ENCODE assay signal across 25 cellular contexts in the genomic region with DNA sequence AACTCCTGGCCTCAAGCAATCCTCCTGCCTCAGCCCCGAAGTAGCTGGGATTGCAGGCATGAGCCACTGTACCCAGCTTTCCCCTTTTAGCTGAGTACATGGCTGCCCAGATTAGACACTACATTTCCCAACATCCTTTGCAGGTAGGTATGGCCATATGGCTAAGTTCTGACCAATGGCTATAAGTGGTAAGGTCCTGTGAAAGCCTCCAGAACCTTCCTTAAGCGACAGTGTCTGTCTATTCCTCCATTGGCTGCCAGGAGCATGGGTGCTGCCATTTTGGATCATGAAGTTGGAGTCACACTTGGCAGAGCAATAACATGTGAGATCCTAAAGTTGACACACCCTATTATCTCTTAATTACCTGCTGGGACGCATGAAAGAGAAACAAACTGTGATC. TPM values are rescaled to one million over a fixed set of nuclear protein-coding genes. Genes with fewer than 3 reads are reported as not detected.
DNase-seq lines count a peak whose midpoint lies in the region; ATAC-seq and TF ChIP-seq lines count a peak whose summit lies in the region.
"Had no signal": no experiment of that assay in that cellular context is flagged by ENCODE, and none has a peak within 500 bp of the region (broad histone marks: within the 10 kb centered on the region; RNA-seq: fewer than 3 reads in every experiment).

No MANE protein-coding gene starts in this region.

- no peaks in the 10 kb centered on the region for H4K20me1 ChIP-seq in HCT116 (ENCODE audit: insufficient read depth)

- peaks cover 4% of the 10 kb centered on the region; the same call in 1 of the 2 replicates for H3K27me3 ChIP-seq in HCT116 (ENCODE audit: insufficient read depth, low read length)
- H3K27me3 ChIP-seq: vagina had no signal

- H3K27ac Mint-ChIP-seq in Calu3 (ENCODE audit: unreplicated experiment), result no peak overlapping the region
- H3K27ac Mint-ChIP-seq: CD14-positive monocyte, neural progenitor cell had no signal

- no peaks in the 10 kb centered on the region for H3K4me1 ChIP-seq in HCT116 (ENCODE audit: control insufficient read depth in 1 of 2, insufficient read depth in 2 of 2, low read length in 2 of 2)
- H3K4me1 ChIP-seq: esophagus muscularis mucosa, gastroesophageal sphincter, left lung, vagina had no signal

- no peak overlapping the region for H3K4me2 ChIP-seq in HCT116 (ENCODE audit: low read length)
- H3K4me2 ChIP-seq: neural progenitor cell had no signal

- no peak for TF ChIP-seq RAD21 in HCT116 (IDR thresholded peaks at IDR 0.05; ENCODE audit: low read depth)

- DNase-seq in A172 (ENCODE audit: low spot score) (peak; percentile 16), HCT116 (ENCODE audit: low read depth, low spot score) (peak; percentile 52), OCI-M1 (lab: John Stamatoyannopoulos, UW) (peak; percentile 17), choroid plexus epithelial cell (ENCODE audit: low read depth) (peak; percentile 8), HPDE6-E6E7 (ENCODE audit: extremely low spot score) (no peak), GM13976 (ENCODE audit: low spot score) (no peak), Calu3 (no peak), GF-D8 (lab: John Stamatoyannopoulos, UW) (no peak)
- DNase-seq: activated CD4-positive, alpha-beta T cell treated with anti-CD3 and anti-CD28 coated beads for 48 hours; activated CD8-positive, alpha-beta memory T cell treated with anti-CD3 and anti-CD28 coated beads, Interleukin-2, amount 50 U/mL, for 4 hours; activated effector memory CD4-positive, alpha-beta T cell treated with Interleukin-2 at 50 U/mL for 16 hours; amniotic stem cell; central memory CD4-positive, alpha-beta T cell; DMS79; effector memory CD4-positive, alpha-beta T cell; NCI-H1417 treated with DMSO at 0.1 percent for 48 hours; NCI-H2171 had no signal

- no peak overlapping the region for H3K9ac ChIP-seq in HCT116 (ENCODE audit: low read length)
- H3K9ac ChIP-seq: neural progenitor cell had no signal

- no peak for TF ChIP-seq POLR2A in HCT116 (IDR thresholded peaks at IDR 0.05; ENCODE audit: borderline replicate concordance, extremely low read depth, insufficient read depth, insufficient read length)

- POLR2A ChIA-PET in HCT116 (lab: Charles Lee), result no interaction called here

- H3K9me2 ChIP-seq in HCT116 (ENCODE audit: insufficient read depth), result no peaks in the 10 kb centered on the region

- H3K9me3 Mint-ChIP-seq in Calu3 (ENCODE audit: low read depth, unreplicated experiment), result no peaks in the 10 kb centered on the region
- H3K9me3 Mint-ChIP-seq: neural progenitor cell had no signal

- no peak overlapping the region for H3K4me3 ChIP-seq in HCT116 (replicated peaks in 1 of 2; ENCODE audit: low read depth in 1 of 2, low read length in 2 of 2)
- H3K4me3 ChIP-seq in choroid plexus epithelial cell (ENCODE audit: low read depth, low read length), result no peak overlapping the region
- H3K4me3 ChIP-seq: esophagus muscularis mucosa, gastroesophageal sphincter, left lung, neural progenitor cell, vagina had no signal

- RAD21 ChIA-PET in HCT116 (lab: Charles Lee; ENCODE audit: low non-redundant PET in 1 of 2, low total read pairs in 2 of 2, uncharacterized antibody in 2 of 2, unreplicated experiment in 2 of 2), result no interaction called here

- in situ Hi-C loops in GM13976 (cut with MboI; ENCODE audit: low sequenced_read_pairs, unreplicated experiment), result no loop called here

- no peak overlapping the region for H2AFZ ChIP-seq in HCT116 (ENCODE audit: low read depth, low read length, poor library complexity, severe bottlenecking)
- H2AFZ ChIP-seq: neural progenitor cell had no signal

- H3K9me3 ChIP-seq in HCT116 (ENCODE audit: control insufficient read depth in 1 of 2, insufficient read depth in 1 of 2, low read depth in 1 of 2, low read length in 2 of 2), result no peaks in the 10 kb centered on the region
- H3K9me3 ChIP-seq: esophagus muscularis mucosa, gastroesophageal sphincter, left lung, vagina had no signal

- no peak overlapping the region for H3K4me3 Mint-ChIP-seq in Calu3 (ENCODE audit: low read depth, unreplicated experiment)
- H3K4me3 Mint-ChIP-seq: CD14-positive monocyte, neural progenitor cell had no signal

- no peaks in the 10 kb centered on the region for H3K36me3 ChIP-seq in HCT116 (ENCODE audit: control insufficient read depth in 1 of 2, insufficient read depth in 2 of 2, low read length in 2 of 2)
- H3K36me3 ChIP-seq: esophagus muscularis mucosa, gastroesophageal sphincter, left lung, neural progenitor cell, vagina had no signal

- H3K79me2 ChIP-seq in HCT116 (ENCODE audit: insufficient read depth, low read length), result no peaks in the 10 kb centered on the region

- intact Hi-C loops in HCT116 (cut with micrococcal nuclease), result no loop called here
- intact Hi-C loops in Calu3 (cut with micrococcal nuclease; ENCODE audit: unreplicated experiment), result no loop called here

- H3K27me3 Mint-ChIP-seq in Calu3 (ENCODE audit: unreplicated experiment), result peaks cover 77% of the 10 kb centered on the region

- no peak overlapping the region for H3K27ac ChIP-seq in HCT116 (ENCODE audit: low read depth, low read length)
- H3K27ac ChIP-seq: esophagus muscularis mucosa, gastroesophageal sphincter, left lung, neural progenitor cell, vagina had no signal

- CTCF ChIA-PET in HCT116 (lab: Charles Lee), result no interaction called here
- CTCF ChIA-PET in Calu3 (lab: Charles Lee), result no interaction called here

- ATAC-seq in HCT116, result peak; percentile 92
- ATAC-seq: gastroesophageal sphincter, left lung had no signal

- no peaks in the 10 kb centered on the region for H3K4me1 Mint-ChIP-seq in Calu3 (ENCODE audit: low read depth, unreplicated experiment)
- H3K4me1 Mint-ChIP-seq: CD14-positive monocyte had no signal

- BruUV-seq in HCT116 (replicated peaks; lab: Mats Ljungman, UMichigan) (no TSS peak), Calu3 (replicated peaks; lab: Mats Ljungman, UMichigan) (no TSS peak)

- no peaks in the 10 kb centered on the region for H3K36me3 Mint-ChIP-seq in Calu3 (ENCODE audit: insufficient read depth, unreplicated experiment)
- H3K36me3 Mint-ChIP-seq: CD14-positive monocyte, neural progenitor cell had no signal

- no peak for TF ChIP-seq CTCF in HCT116 (IDR thresholded peaks at IDR 0.05 in 2 of 3, conservative IDR thresholded peaks at IDR 0.05 in 1 of 3; ENCODE audit: borderline replicate concordance in 1 of 3, insufficient read depth in 1 of 3, low read depth in 2 of 3, low read length in 2 of 3)
- TF ChIP-seq CTCF in choroid plexus epithelial cell (conservative IDR thresholded peaks at IDR 0.05; ENCODE audit: low read depth, low read length), result no peak
- no peak for TF ChIP-seq CTCF in GM13976 (IDR thresholded peaks at IDR 0.05; ENCODE audit: borderline replicate concordance, control extremely low read depth, extremely low read depth, insufficient read depth, missing control alignments)
- TF ChIP-seq CTCF in Calu3 (IDR thresholded peaks at IDR 0.05; ENCODE audit: unreplicated experiment), result no peak

TF ChIP-seq in HCT116, 20 proteins besides CTCF, POLR2A, EP300 and RAD21:
- TF ChIP-seq EGR1 (IDR thresholded peaks at IDR 0.05; ENCODE audit: low read depth) (no peak), YY1 (IDR thresholded peaks at IDR 0.05; ENCODE audit: extremely low read depth, insufficient replicate concordance, low read depth, low read length) (peak; percentile 85), MAX (IDR thresholded peaks at IDR 0.05) (peak; percentile 84), POLR2AphosphoS5 (IDR thresholded peaks at IDR 0.05; ENCODE audit: low read depth, low read length) (no peak)
TF ChIP-seq in HCT116: peak in this region for 2.

RNA-seq across cellular contexts. Expression of gene CRHR1, which starts 24.4 kb away (rescaled TPM):
- 0.05 and 0.10 TPM in 2 replicates for total RNA-seq in A172 (2014; rRNA removed; shearing (Covaris generic))
- total RNA-seq in HCT116 (2021; ENCODE audit: unreplicated experiment), result 0.12 TPM
- 0.31 TPM in 2 replicates for polyA plus RNA-seq in HCT116 (2012)
- total RNA-seq in Calu3 (2022), result not detected in 2 replicates
- total RNA-seq: HT1080, left lung, mucosa of gallbladder had no signal
- polyA plus RNA-seq: CD14-positive monocyte had no signal

Comparison
In these comparisons a context has a peak if more than half of its experiments do, and no peak if none do; other contexts are left out.
1. DNase-seq: peak in A172 (single experiment), HCT116 (single experiment), OCI-M1 (single experiment) and choroid plexus epithelial cell (single experiment); none in HPDE6-E6E7 (single experiment), GM13976 (single experiment), Calu3 (single experiment) and GF-D8 (single experiment).